Comparison of ENCODE assay signal across 1 cellular context in genomic region chr20:18465536-18466200, GRCh38.
TF ChIP-seq lines count a peak whose summit lies in the region.

No MANE protein-coding gene starts in this region.

TF ChIP-seq in GM23338, 12 proteins besides CTCF, POLR2A, EP300 and RAD21:
- TF ChIP-seq ZNF462 (CRISPR knock-in tag; IDR thresholded peaks at IDR 0.05) (no peak), EZH2phosphoT487 (IDR thresholded peaks at IDR 0.05; ENCODE audit: unreplicated experiment) (no peak), EZH2 (IDR thresholded peaks at IDR 0.05; ENCODE audit: low read depth, unreplicated experiment) (no peak), ETS1 (IDR thresholded peaks at IDR 0.05) (no peak), CREB1 (CRISPR knock-in tag; IDR thresholded peaks at IDR 0.05; ENCODE audit: low read depth) (no peak), REST (IDR thresholded peaks at IDR 0.05; ENCODE audit: unreplicated experiment) (no peak), ZNF114 (CRISPR knock-in tag; IDR thresholded peaks at IDR 0.05) (no peak), ZNF331 (CRISPR knock-in tag; IDR thresholded peaks at IDR 0.05; ENCODE audit: low read depth) (no peak), JUNB (IDR thresholded peaks at IDR 0.05; ENCODE audit: unreplicated experiment) (no peak), POLR2AphosphoS5 (IDR thresholded peaks at IDR 0.05; ENCODE audit: low read depth) (no peak), STAT1 (IDR thresholded peaks at IDR 0.05; ENCODE audit: unreplicated experiment) (no peak), NANOG (IDR thresholded peaks at IDR 0.05; ENCODE audit: borderline replicate concordance) (no peak)
